ENCODE assay signal across 1 cellular context in the genomic region with DNA sequence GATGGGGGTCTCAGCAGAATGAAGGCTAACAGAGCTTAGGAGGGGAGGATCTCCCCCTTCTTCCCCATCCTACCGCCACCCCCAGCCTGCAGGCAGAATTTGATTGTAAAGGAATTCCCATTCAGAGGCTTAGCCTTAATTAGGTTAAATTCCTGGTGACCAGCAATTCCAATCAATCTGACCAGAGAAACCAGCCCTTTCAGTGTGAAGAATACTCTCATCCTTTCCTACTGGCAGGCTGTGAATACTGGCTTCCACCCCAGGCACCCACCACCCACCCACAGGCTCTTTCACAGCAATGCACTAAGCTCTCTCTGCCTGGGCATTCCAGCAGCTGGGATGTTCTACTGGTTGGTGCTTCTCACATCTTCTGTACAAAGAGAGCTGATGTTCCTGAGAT.
TF ChIP-seq lines count a peak whose summit lies in the region.

No MANE protein-coding gene starts in this region.

TF ChIP-seq in GM23338, 12 proteins besides CTCF, POLR2A, EP300 and RAD21:
- no peak for TF ChIP-seq ZNF331 (CRISPR knock-in tag; IDR thresholded peaks at IDR 0.05; ENCODE audit: low read depth)
- no peak for TF ChIP-seq EZH2phosphoT487 (IDR thresholded peaks at IDR 0.05; ENCODE audit: unreplicated experiment)
- TF ChIP-seq, protein P1, sequence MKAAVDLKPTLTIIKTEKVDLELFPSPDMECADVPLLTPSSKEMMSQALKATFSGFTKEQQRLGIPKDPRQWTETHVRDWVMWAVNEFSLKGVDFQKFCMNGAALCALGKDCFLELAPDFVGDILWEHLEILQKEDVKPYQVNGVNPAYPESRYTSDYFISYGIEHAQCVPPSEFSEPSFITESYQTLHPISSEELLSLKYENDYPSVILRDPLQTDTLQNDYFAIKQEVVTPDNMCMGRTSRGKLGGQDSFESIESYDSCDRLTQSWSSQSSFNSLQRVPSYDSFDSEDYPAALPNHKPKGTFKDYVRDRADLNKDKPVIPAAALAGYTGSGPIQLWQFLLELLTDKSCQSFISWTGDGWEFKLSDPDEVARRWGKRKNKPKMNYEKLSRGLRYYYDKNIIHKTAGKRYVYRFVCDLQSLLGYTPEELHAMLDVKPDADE (IDR thresholded peaks at IDR 0.05) = no peak
- no peak for TF ChIP-seq ZNF114 (CRISPR knock-in tag; IDR thresholded peaks at IDR 0.05)
- TF ChIP-seq CREB1 (CRISPR knock-in tag; IDR thresholded peaks at IDR 0.05; ENCODE audit: low read depth) = no peak
- TF ChIP-seq, protein P2, sequence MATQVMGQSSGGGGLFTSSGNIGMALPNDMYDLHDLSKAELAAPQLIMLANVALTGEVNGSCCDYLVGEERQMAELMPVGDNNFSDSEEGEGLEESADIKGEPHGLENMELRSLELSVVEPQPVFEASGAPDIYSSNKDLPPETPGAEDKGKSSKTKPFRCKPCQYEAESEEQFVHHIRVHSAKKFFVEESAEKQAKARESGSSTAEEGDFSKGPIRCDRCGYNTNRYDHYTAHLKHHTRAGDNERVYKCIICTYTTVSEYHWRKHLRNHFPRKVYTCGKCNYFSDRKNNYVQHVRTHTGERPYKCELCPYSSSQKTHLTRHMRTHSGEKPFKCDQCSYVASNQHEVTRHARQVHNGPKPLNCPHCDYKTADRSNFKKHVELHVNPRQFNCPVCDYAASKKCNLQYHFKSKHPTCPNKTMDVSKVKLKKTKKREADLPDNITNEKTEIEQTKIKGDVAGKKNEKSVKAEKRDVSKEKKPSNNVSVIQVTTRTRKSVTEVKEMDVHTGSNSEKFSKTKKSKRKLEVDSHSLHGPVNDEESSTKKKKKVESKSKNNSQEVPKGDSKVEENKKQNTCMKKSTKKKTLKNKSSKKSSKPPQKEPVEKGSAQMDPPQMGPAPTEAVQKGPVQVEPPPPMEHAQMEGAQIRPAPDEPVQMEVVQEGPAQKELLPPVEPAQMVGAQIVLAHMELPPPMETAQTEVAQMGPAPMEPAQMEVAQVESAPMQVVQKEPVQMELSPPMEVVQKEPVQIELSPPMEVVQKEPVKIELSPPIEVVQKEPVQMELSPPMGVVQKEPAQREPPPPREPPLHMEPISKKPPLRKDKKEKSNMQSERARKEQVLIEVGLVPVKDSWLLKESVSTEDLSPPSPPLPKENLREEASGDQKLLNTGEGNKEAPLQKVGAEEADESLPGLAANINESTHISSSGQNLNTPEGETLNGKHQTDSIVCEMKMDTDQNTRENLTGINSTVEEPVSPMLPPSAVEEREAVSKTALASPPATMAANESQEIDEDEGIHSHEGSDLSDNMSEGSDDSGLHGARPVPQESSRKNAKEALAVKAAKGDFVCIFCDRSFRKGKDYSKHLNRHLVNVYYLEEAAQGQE (IDR thresholded peaks at IDR 0.05; ENCODE audit: unreplicated experiment) = no peak
- no peak for TF ChIP-seq POLR2AphosphoS5 (IDR thresholded peaks at IDR 0.05; ENCODE audit: low read depth)
- TF ChIP-seq JUNB (IDR thresholded peaks at IDR 0.05; ENCODE audit: unreplicated experiment) = no peak
- TF ChIP-seq STAT1 (IDR thresholded peaks at IDR 0.05; ENCODE audit: unreplicated experiment) = no peak
- no peak for TF ChIP-seq EZH2 (IDR thresholded peaks at IDR 0.05; ENCODE audit: low read depth, unreplicated experiment)
- TF ChIP-seq, protein P3, sequence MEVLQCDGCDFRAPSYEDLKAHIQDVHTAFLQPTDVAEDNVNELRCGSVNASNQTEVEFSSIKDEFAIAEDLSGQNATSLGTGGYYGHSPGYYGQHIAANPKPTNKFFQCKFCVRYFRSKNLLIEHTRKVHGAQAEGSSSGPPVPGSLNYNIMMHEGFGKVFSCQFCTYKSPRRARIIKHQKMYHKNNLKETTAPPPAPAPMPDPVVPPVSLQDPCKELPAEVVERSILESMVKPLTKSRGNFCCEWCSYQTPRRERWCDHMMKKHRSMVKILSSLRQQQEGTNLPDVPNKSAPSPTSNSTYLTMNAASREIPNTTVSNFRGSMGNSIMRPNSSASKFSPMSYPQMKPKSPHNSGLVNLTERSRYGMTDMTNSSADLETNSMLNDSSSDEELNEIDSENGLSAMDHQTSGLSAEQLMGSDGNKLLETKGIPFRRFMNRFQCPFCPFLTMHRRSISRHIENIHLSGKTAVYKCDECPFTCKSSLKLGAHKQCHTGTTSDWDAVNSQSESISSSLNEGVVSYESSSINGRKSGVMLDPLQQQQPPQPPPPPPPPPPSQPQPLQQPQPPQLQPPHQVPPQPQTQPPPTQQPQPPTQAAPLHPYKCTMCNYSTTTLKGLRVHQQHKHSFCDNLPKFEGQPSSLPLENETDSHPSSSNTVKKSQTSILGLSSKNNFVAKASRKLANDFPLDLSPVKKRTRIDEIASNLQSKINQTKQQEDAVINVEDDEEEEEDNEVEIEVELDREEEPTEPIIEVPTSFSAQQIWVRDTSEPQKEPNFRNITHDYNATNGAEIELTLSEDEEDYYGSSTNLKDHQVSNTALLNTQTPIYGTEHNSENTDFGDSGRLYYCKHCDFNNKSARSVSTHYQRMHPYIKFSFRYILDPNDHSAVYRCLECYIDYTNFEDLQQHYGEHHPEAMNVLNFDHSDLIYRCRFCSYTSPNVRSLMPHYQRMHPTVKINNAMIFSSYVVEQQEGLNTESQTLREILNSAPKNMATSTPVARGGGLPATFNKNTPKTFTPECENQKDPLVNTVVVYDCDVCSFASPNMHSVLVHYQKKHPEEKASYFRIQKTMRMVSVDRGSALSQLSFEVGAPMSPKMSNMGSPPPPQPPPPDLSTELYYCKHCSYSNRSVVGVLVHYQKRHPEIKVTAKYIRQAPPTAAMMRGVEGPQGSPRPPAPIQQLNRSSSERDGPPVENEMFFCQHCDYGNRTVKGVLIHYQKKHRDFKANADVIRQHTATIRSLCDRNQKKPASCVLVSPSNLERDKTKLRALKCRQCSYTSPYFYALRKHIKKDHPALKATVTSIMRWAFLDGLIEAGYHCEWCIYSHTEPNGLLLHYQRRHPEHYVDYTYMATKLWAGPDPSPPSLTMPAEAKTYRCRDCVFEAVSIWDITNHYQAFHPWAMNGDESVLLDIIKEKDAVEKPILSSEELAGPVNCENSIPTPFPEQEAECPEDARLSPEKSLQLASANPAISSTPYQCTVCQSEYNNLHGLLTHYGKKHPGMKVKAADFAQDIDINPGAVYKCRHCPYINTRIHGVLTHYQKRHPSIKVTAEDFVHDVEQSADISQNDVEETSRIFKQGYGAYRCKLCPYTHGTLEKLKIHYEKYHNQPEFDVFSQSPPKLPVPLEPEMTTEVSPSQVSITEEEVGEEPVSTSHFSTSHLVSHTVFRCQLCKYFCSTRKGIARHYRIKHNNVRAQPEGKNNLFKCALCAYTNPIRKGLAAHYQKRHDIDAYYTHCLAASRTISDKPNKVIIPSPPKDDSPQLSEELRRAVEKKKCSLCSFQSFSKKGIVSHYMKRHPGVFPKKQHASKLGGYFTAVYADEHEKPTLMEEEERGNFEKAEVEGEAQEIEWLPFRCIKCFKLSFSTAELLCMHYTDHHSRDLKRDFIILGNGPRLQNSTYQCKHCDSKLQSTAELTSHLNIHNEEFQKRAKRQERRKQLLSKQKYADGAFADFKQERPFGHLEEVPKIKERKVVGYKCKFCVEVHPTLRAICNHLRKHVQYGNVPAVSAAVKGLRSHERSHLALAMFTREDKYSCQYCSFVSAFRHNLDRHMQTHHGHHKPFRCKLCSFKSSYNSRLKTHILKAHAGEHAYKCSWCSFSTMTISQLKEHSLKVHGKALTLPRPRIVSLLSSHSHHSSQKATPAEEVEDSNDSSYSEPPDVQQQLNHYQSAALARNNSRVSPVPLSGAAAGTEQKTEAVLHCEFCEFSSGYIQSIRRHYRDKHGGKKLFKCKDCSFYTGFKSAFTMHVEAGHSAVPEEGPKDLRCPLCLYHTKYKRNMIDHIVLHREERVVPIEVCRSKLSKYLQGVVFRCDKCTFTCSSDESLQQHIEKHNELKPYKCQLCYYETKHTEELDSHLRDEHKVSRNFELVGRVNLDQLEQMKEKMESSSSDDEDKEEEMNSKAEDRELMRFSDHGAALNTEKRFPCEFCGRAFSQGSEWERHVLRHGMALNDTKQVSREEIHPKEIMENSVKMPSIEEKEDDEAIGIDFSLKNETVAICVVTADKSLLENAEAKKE (CRISPR knock-in tag; IDR thresholded peaks at IDR 0.05) = no peak
- TF ChIP-seq NANOG (IDR thresholded peaks at IDR 0.05; ENCODE audit: borderline replicate concordance) = no peak
